2 cellular contexts compared by ENCODE assay signal in the genomic region with DNA sequence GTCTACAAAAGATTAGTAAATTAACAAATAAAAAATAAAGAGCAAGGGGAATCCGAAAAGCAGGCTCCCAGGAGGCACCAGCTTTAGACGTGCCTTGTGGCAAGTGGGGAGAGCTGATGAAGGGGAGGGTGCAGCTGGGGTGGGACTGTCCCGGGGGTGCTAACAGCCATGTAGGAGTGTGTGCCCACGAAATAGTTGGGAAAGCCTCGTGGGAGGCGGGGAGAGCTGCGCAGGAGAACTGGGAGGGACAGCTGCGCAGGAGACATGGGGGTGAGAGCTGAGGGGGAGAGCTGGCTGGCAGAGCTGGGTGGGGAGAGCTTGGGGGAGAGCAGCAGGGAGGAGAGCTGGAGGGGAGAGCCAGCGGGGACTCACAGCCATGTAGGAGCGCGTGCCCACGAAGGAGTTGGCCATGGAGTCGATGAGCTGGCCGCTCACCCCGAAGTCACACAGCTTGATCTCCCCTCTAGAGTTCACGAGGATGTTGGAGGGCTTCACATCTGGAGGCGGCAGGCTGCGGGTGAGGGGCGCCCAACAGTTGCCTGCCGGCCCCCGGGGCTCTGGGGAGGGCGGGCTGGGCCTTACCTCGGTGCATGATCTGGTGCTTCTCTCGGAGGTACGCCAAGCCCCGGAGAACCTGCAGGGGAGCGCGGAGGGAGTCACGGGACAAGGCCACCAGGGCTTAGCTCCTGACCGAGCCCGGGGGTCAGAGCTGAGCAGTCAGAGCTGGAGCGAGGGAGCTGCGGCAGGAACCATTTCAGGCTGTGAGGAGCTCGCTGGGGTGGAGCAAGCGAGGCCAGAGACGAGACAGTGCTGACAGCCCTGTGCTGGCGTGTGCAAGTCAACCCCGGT.
TF ChIP-seq lines count a peak whose summit lies in the region.

No MANE protein-coding gene starts in this region.

TF ChIP-seq in HEK293, 187 proteins besides CTCF, POLR2A, EP300 and RAD21:
- peak; percentile 64 for TF ChIP-seq EGR2 (tag by site-specific recombination; IDR thresholded peaks at IDR 0.05; ENCODE audit: low read depth)
- no peak for TF ChIP-seq ZNF148 (tag by site-specific recombination; IDR thresholded peaks at IDR 0.05; ENCODE audit: borderline replicate concordance)
- TF ChIP-seq SALL2 (tag by site-specific recombination; IDR thresholded peaks at IDR 0.05; ENCODE audit: borderline replicate concordance), result no peak
- no peak for TF ChIP-seq ZNF169 (tag by site-specific recombination; IDR thresholded peaks at IDR 0.05)
- no peak for TF ChIP-seq ZNF350 (tag by site-specific recombination; IDR thresholded peaks at IDR 0.05)
- no peak for TF ChIP-seq ZNF248 (tag by site-specific recombination; IDR thresholded peaks at IDR 0.05)
- no peak for TF ChIP-seq ZNF112 (tag by site-specific recombination; IDR thresholded peaks at IDR 0.05)
- no peak for TF ChIP-seq ZNF335 (tag by site-specific recombination; conservative IDR thresholded peaks at IDR 0.05)
- TF ChIP-seq ZNF473 (tag by site-specific recombination; IDR thresholded peaks at IDR 0.05), result no peak
- TF ChIP-seq ZFHX2 (tag by site-specific recombination; conservative IDR thresholded peaks at IDR 0.05), result peak; percentile 61

TF ChIP-seq in GM12891, 5 proteins besides CTCF, POLR2A, EP300 and RAD21:
- TF ChIP-seq POLR2AphosphoS5 (IDR thresholded peaks at IDR 0.05; ENCODE audit: low read depth, low read length) (no peak), POU2F2 (IDR thresholded peaks at IDR 0.05; ENCODE audit: low read depth, low read length) (no peak), SPI1 (IDR thresholded peaks at IDR 0.05; ENCODE audit: low read depth, low read length) (no peak), TAF1 (IDR thresholded peaks at IDR 0.05; ENCODE audit: low read depth, low read length) (no peak), PAX5 (IDR thresholded peaks at IDR 0.05; ENCODE audit: insufficient read depth, low read length, severe bottlenecking) (no peak)
TF ChIP-seq in GM12891: peak in this region for 0.
